Comparison of ENCODE assay signal across 1 cellular context in genomic region chr16:29686740-29687327, GRCh38.
TF ChIP-seq lines count a peak whose summit lies in the region.

No MANE protein-coding gene starts in this region.

TF ChIP-seq in GM23338, 12 proteins besides CTCF, POLR2A, EP300 and RAD21 (continued from another document):
- TF ChIP-seq REST (IDR thresholded peaks at IDR 0.05; ENCODE audit: unreplicated experiment) (no peak), JUNB (IDR thresholded peaks at IDR 0.05; ENCODE audit: unreplicated experiment) (no peak), ZNF462 (CRISPR knock-in tag; IDR thresholded peaks at IDR 0.05) (no peak), ZNF114 (CRISPR knock-in tag; IDR thresholded peaks at IDR 0.05) (no peak), NANOG (IDR thresholded peaks at IDR 0.05; ENCODE audit: borderline replicate concordance) (no peak), EZH2 (IDR thresholded peaks at IDR 0.05; ENCODE audit: low read depth, unreplicated experiment) (no peak), ZNF331 (CRISPR knock-in tag; IDR thresholded peaks at IDR 0.05; ENCODE audit: low read depth) (no peak), STAT1 (IDR thresholded peaks at IDR 0.05; ENCODE audit: unreplicated experiment) (no peak), POLR2AphosphoS5 (IDR thresholded peaks at IDR 0.05; ENCODE audit: low read depth) (no peak), EZH2phosphoT487 (IDR thresholded peaks at IDR 0.05; ENCODE audit: unreplicated experiment) (no peak)
TF ChIP-seq in GM23338: peak in this region for 0.
